ENCODE assay signal across 1 cellular context in genomic region chr2:121778736-121779487, GRCh38.
TF ChIP-seq lines count a peak whose summit lies in the region.

No MANE protein-coding gene starts in this region.

TF ChIP-seq in WTC11, 78 proteins besides CTCF, POLR2A, EP300 and RAD21:
- TF ChIP-seq NR1H2 (CRISPR knock-in tag; IDR thresholded peaks at IDR 0.05) = no peak
- TF ChIP-seq ZNF425 (CRISPR knock-in tag; conservative IDR thresholded peaks at IDR 0.05) = no peak
- no peak for TF ChIP-seq PRRX2 (CRISPR knock-in tag; IDR thresholded peaks at IDR 0.05)
- TF ChIP-seq USF1 (CRISPR knock-in tag; IDR thresholded peaks at IDR 0.05) = no peak
- TF ChIP-seq ZNF138 (CRISPR knock-in tag; conservative IDR thresholded peaks at IDR 0.05) = no peak
- no peak for TF ChIP-seq ZNF281 (CRISPR knock-in tag; IDR thresholded peaks at IDR 0.05)
- no peak for TF ChIP-seq E2F1 (CRISPR knock-in tag; IDR thresholded peaks at IDR 0.05)
- no peak for TF ChIP-seq E2F5 (CRISPR knock-in tag; IDR thresholded peaks at IDR 0.05)
- no peak for TF ChIP-seq ZNF263 (CRISPR knock-in tag; IDR thresholded peaks at IDR 0.05; ENCODE audit: low read depth)
- no peak for TF ChIP-seq ZBTB43 (CRISPR knock-in tag; IDR thresholded peaks at IDR 0.05)
- TF ChIP-seq EMX1 (CRISPR knock-in tag; IDR thresholded peaks at IDR 0.05) = no peak
- no peak for TF ChIP-seq ZNF423 (CRISPR knock-in tag; IDR thresholded peaks at IDR 0.05)
- no peak for TF ChIP-seq AFF4 (CRISPR knock-in tag; IDR thresholded peaks at IDR 0.05; ENCODE audit: borderline replicate concordance)
- no peak for TF ChIP-seq NFYB (CRISPR knock-in tag; conservative IDR thresholded peaks at IDR 0.05; ENCODE audit: low read depth)
- no peak for TF ChIP-seq GABPB1 (CRISPR knock-in tag; IDR thresholded peaks at IDR 0.05)
- no peak for TF ChIP-seq USF2 (CRISPR knock-in tag; IDR thresholded peaks at IDR 0.05)
- no peak for TF ChIP-seq NFE2L1 (CRISPR knock-in tag; IDR thresholded peaks at IDR 0.05)
- no peak for TF ChIP-seq TP53 (CRISPR knock-in tag; IDR thresholded peaks at IDR 0.05)
- no peak for TF ChIP-seq ETV6 (CRISPR knock-in tag; IDR thresholded peaks at IDR 0.05)
